ENCODE assay signal across 8 cellular contexts in genomic region chr6:57089265-57089664, GRCh38. TPM values are rescaled to one million over a fixed set of nuclear protein-coding genes. Genes with fewer than 3 reads are reported as not detected.
DNase-seq lines count a peak whose midpoint lies in the region; ATAC-seq and TF ChIP-seq lines count a peak whose summit lies in the region.

No MANE protein-coding gene starts in this region.

- H3K4me1 Mint-ChIP-seq in IgD-negative memory B cell (peaks cover 23 to 27% (median 27%) of the 10 kb centered on the region in 3 donors), chondrocyte (ENCODE audit: low read depth) (peaks cover 43% of the 10 kb centered on the region), natural killer cell (peaks cover 31 to 35% of the 10 kb centered on the region in 2 donors)

- H3K27me3 ChIP-seq in BLaER1 treated with 17β-estradiol and CSF1 and Interleukin-3, amounts not matched to agents 10 nM and 100 nM = no peaks in the 10 kb centered on the region

- peak overlapping the region in 9 of 11 experiments; percentile 14 to 81 (median 58); a peak in 17 of 22 replicates for H3K27ac ChIP-seq in BLaER1 treated with 17β-estradiol and CSF1 and Interleukin-3, amounts not matched to agents 10 nM and 100 nM

- peaks cover 19 to 31% (median 29%) of the 10 kb centered on the region in 11 experiments; a peak in 20 of 22 replicates for H4K20me1 ChIP-seq in BLaER1 treated with 17β-estradiol and CSF1 and Interleukin-3, amounts not matched to agents 10 nM and 100 nM

- peak overlapping the region in 10 of 11 experiments; percentile 15 to 85 (median 80); a peak in 14 of 22 replicates for H3K9ac ChIP-seq in BLaER1 treated with 17β-estradiol and CSF1 and Interleukin-3, amounts not matched to agents 10 nM and 100 nM

- no peaks in the 10 kb centered on the region for H3K9me3 ChIP-seq in BLaER1 treated with 17β-estradiol and CSF1 and Interleukin-3, amounts not matched to agents 10 nM and 100 nM (replicated peaks in 1 of 11)

- H3K27ac Mint-ChIP-seq in IgD-negative memory B cell (peak overlapping the region; percentile 72 to 95 (median 79)), chondrocyte (ENCODE audit: unreplicated experiment) (peak overlapping the region; percentile 93), natural killer cell (peak overlapping the region; percentile 87 to 93)

- DNase-seq in chondrocyte (ENCODE audit: low spot score) (no peak), natural killer cell (no peak), islet precursor cell (no peak), globus pallidus (ENCODE audit: low spot score) (no peak)

- TF ChIP-seq CTCF in chondrocyte (IDR thresholded peaks at IDR 0.05) (no peak), natural killer cell (IDR thresholded peaks at IDR 0.05) (no peak)

- intact Hi-C loops in natural killer cell (cut with micrococcal nuclease) = loop anchor here (1.0 to 2.0 kb wide), 3 partner anchors 42 to 134 kb away; partner anchors contain the start of genes BAG2, KIAA1586 and RAB23

- peaks cover 11 to 30% (median 22%) of the 10 kb centered on the region in 11 experiments; a peak in 17 of 22 replicates for H3K36me3 ChIP-seq in BLaER1 treated with 17β-estradiol and CSF1 and Interleukin-3, amounts not matched to agents 10 nM and 100 nM

- no peaks in the 10 kb centered on the region for H3K27me3 Mint-ChIP-seq in IgD-negative memory B cell
- no peaks in the 10 kb centered on the region for H3K27me3 Mint-ChIP-seq in chondrocyte (ENCODE audit: low read depth)
- H3K27me3 Mint-ChIP-seq in natural killer cell (ENCODE audit: low read depth in 2 of 2) = no peaks in the 10 kb centered on the region

- H3K4me1 ChIP-seq in BLaER1 treated with 17β-estradiol and CSF1 and Interleukin-3, amounts not matched to agents 10 nM and 100 nM = peaks cover 27 to 42% (median 35%) of the 10 kb centered on the region in 10 experiments

- H3K9me3 Mint-ChIP-seq in IgD-negative memory B cell = no peaks in the 10 kb centered on the region
- H3K9me3 Mint-ChIP-seq in chondrocyte (ENCODE audit: low read depth) = no peaks in the 10 kb centered on the region
- H3K9me3 Mint-ChIP-seq in natural killer cell = no peaks in the 10 kb centered on the region

- peak overlapping the region; percentile 62 to 72 (median 68); a peak in 18 of 20 replicates for H3K4me3 ChIP-seq in BLaER1 treated with 17β-estradiol and CSF1 and Interleukin-3, amounts not matched to agents 10 nM and 100 nM

- H3K36me3 Mint-ChIP-seq in IgD-negative memory B cell (peaks cover 4% of the 10 kb centered on the region), chondrocyte (ENCODE audit: low read depth) (peaks cover 4% of the 10 kb centered on the region), natural killer cell (no peaks in the 10 kb centered on the region)

- H3K4me3 Mint-ChIP-seq in IgD-negative memory B cell = peak overlapping the region; percentile 92 to 99 (median 94)
- H3K4me3 Mint-ChIP-seq in chondrocyte (ENCODE audit: unreplicated experiment) = peak overlapping the region; percentile 83
- peak overlapping the region; percentile 94 for H3K4me3 Mint-ChIP-seq in natural killer cell

- peak overlapping the region; percentile 62 to 83 (median 76) for H3K4me2 ChIP-seq in BLaER1 treated with 17β-estradiol and CSF1 and Interleukin-3, amounts not matched to agents 10 nM and 100 nM

- ATAC-seq in natural killer cell = no peak
- ATAC-seq in GM21737 (IDR thresholded peaks at IDR 0.05; ENCODE audit: unreplicated experiment) = no peak
- ATAC-seq in GM21367 (IDR thresholded peaks at IDR 0.05; ENCODE audit: unreplicated experiment) = no peak

RNA-seq across cellular contexts. Expression of gene ZNF451, which starts 0.7 kb away (rescaled TPM):
- 22.3 TPM for polyA plus RNA-seq in IgD-negative memory B cell
- total RNA-seq in chondrocyte = 45.4 to 60.7 TPM (median 45.5 TPM) in 3 replicates
- total RNA-seq in natural killer cell = 100 to 1,000 TPM; 121 to 131 (median 122) TPM

RNA-seq across cellular contexts. Expression of gene KIAA1586, which starts 42.8 kb away (rescaled TPM):
- 7.3 TPM for polyA plus RNA-seq in IgD-negative memory B cell
- 12.6 to 18.6 TPM (median 13.4 TPM) in 3 replicates for total RNA-seq in chondrocyte
- total RNA-seq in natural killer cell = 10 to 100 TPM; 11.2 to 14.2 (median 12.3) TPM
